In genomic region chr22:38204784-38205183, GRCh38 we compare ENCODE assay signal across 1 cellular context.
TF ChIP-seq lines count a peak whose summit lies in the region.

No MANE protein-coding gene starts in this region.

TF ChIP-seq in HepG2, 621 proteins besides CTCF, POLR2A, EP300 and RAD21:
- TF ChIP-seq CHD2 (IDR thresholded peaks at IDR 0.05; ENCODE audit: low read depth, low read length) (no peak), CHCHD3 (CRISPR knock-in tag; IDR thresholded peaks at IDR 0.05) (no peak), SIX4 (CRISPR knock-in tag; IDR thresholded peaks at IDR 0.05) (no peak), TARDBP (CRISPR knock-in tag; IDR thresholded peaks at IDR 0.05) (no peak)
- TF ChIP-seq, protein P1, sequence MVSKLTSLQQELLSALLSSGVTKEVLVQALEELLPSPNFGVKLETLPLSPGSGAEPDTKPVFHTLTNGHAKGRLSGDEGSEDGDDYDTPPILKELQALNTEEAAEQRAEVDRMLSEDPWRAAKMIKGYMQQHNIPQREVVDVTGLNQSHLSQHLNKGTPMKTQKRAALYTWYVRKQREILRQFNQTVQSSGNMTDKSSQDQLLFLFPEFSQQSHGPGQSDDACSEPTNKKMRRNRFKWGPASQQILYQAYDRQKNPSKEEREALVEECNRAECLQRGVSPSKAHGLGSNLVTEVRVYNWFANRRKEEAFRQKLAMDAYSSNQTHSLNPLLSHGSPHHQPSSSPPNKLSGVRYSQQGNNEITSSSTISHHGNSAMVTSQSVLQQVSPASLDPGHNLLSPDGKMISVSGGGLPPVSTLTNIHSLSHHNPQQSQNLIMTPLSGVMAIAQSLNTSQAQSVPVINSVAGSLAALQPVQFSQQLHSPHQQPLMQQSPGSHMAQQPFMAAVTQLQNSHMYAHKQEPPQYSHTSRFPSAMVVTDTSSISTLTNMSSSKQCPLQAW (CRISPR knock-in tag; IDR thresholded peaks at IDR 0.05) = 0 out of 2 replicates have a peak, but pooled peaks have one; percentile 3
